In genomic region chr19:41224632-41225031, GRCh38 we compare ENCODE assay signal across 1 cellular context.
TF ChIP-seq lines count a peak whose summit lies in the region.

No MANE protein-coding gene starts in this region.

TF ChIP-seq in WTC11, 78 proteins besides CTCF, POLR2A, EP300 and RAD21:
- TF ChIP-seq ZNF425 (CRISPR knock-in tag; conservative IDR thresholded peaks at IDR 0.05) (no peak), NR1H2 (CRISPR knock-in tag; IDR thresholded peaks at IDR 0.05) (no peak), ZNF423 (CRISPR knock-in tag; IDR thresholded peaks at IDR 0.05) (no peak), ZNF121 (CRISPR knock-in tag; IDR thresholded peaks at IDR 0.05) (0 out of 2 replicates have a peak, but pooled peaks have one; percentile 5), ETV6 (CRISPR knock-in tag; IDR thresholded peaks at IDR 0.05) (no peak)
